In genomic region chr6:2961491-2961890, GRCh38 we compare ENCODE assay signal across 16 cellular contexts. TPM values are rescaled to one million over a fixed set of nuclear protein-coding genes. Genes with fewer than 3 reads are reported as not detected.
DNase-seq lines count a peak whose midpoint lies in the region; ATAC-seq and TF ChIP-seq lines count a peak whose summit lies in the region.
"Had no signal": no experiment of that assay in that cellular context is flagged by ENCODE, and none has a peak within 500 bp of the region (broad histone marks: within the 10 kb centered on the region; RNA-seq: fewer than 3 reads in every experiment).

No MANE protein-coding gene starts in this region.

- H3K9me3 ChIP-seq in heart left ventricle (no peaks in the 10 kb centered on the region), right cardiac atrium (ENCODE audit: control insufficient read depth, low read length) (no peaks in the 10 kb centered on the region), muscle layer of duodenum (ENCODE audit: control insufficient read depth in 1 of 2, low read length in 2 of 2) (no peaks in the 10 kb centered on the region), upper lobe of right lung (no peaks in the 10 kb centered on the region)

- WGBS in heart left ventricle, 4 donors, result 74 to 89% (median 82%) methylated on average over 6 of the region's 6 CpGs
- 78% methylated on average over 6 of the region's 6 CpGs for WGBS in right cardiac atrium

- H3K27me3 ChIP-seq in heart left ventricle (no peaks in the 10 kb centered on the region), right cardiac atrium (ENCODE audit: control insufficient read depth, insufficient read depth) (no peaks in the 10 kb centered on the region), dorsolateral prefrontal cortex (no peaks in the 10 kb centered on the region), muscle layer of duodenum (ENCODE audit: low read depth, low read length) (no peaks in the 10 kb centered on the region), upper lobe of right lung (no peaks in the 10 kb centered on the region)

- H3K4me1 ChIP-seq in heart left ventricle, result peaks cover 0 to 85% (median 63%) of the 10 kb centered on the region in 12 donors
- peaks cover 16% of the 10 kb centered on the region for H3K4me1 ChIP-seq in right cardiac atrium (ENCODE audit: control insufficient read depth, insufficient read depth, low read length)
- peaks cover 10 to 28% of the 10 kb centered on the region in 2 donors for H3K4me1 ChIP-seq in muscle layer of duodenum (ENCODE audit: control insufficient read depth in 1 of 2, insufficient read depth in 2 of 2, low read length in 2 of 2)
- peaks cover 64% of the 10 kb centered on the region for H3K4me1 ChIP-seq in upper lobe of right lung

- intact Hi-C loops in heart left ventricle (cut with DNase I), result no loop called here
- intact Hi-C loops in right cardiac atrium (cut with DNase I), result no loop called here
- intact Hi-C loops in dorsolateral prefrontal cortex (cut with DNase I), result no loop called here
- intact Hi-C loops in upper lobe of right lung (cut with DNase I), result no loop called here

- H3K27ac ChIP-seq in heart left ventricle (peak overlapping the region in 9 of 12 donors; percentile 1 to 63 (median 27)), right cardiac atrium (ENCODE audit: low read length) (no peak overlapping the region), dorsolateral prefrontal cortex (peak overlapping the region in 55 of 59 donors; percentile 3 to 82 (median 64)), muscle layer of duodenum (ENCODE audit: low read length) (peak overlapping the region; percentile 70), upper lobe of right lung (peak overlapping the region; percentile 78)
- H3K27ac ChIP-seq: RWPE1 had no signal

- no peak for TF ChIP-seq CTCF in heart left ventricle (IDR thresholded peaks at IDR 0.05)
- TF ChIP-seq CTCF in dorsolateral prefrontal cortex (IDR thresholded peaks at IDR 0.05 in 54 of 56, conservative IDR thresholded peaks at IDR 0.05 in 2 of 56; ENCODE audit: low read depth in 1 of 56, partially characterized antibody in 56 of 56), result no peak
- TF ChIP-seq CTCF in upper lobe of right lung (IDR thresholded peaks at IDR 0.05), result no peak

- TF ChIP-seq POLR2A in heart left ventricle (IDR thresholded peaks at IDR 0.05), result no peak

- ATAC-seq in heart left ventricle, result no peak
- no peak for ATAC-seq in right cardiac atrium
- ATAC-seq in upper lobe of right lung, result no peak
- ATAC-seq: activated T-cell treated with anti-CD3 and anti-CD28 coated beads, Interleukin-2, amount 50 U/mL, for 4 hours; T-helper 17 cell had no signal

- DNase-seq in heart left ventricle, result no peak
- no peak for DNase-seq in right cardiac atrium
- DNase-seq in dorsolateral prefrontal cortex, result no peak
- no peak for DNase-seq in upper lobe of right lung
- no peak for DNase-seq in NCI-H524 (lab: John Stamatoyannopoulos, UW)
- DNase-seq in hypothalamus (lab: John Stamatoyannopoulos, UW), result no peak
- no peak for DNase-seq in SIG-M5 treated with dmso at 0.1 percent for 504 hours (lab: John Stamatoyannopoulos, UW; ENCODE audit: unreplicated experiment)
- DNase-seq: activated CD4-positive, alpha-beta T cell treated with anti-CD3 and anti-CD28 coated beads for 48 hours; activated T-cell treated with anti-CD3 and anti-CD28 coated beads, Interleukin-2, amount 50 U/mL, for 4 hours; immature natural killer cell; NCI-H1694 treated with DMSO at 0.1 percent for 48 hours; NCI-H69; stimulated activated CD4-positive, alpha-beta T cell treated with anti-CD3 and anti-CD28 coated beads, Interleukin-4, amount 100 ng/mL, for 1 hour; T-helper 17 cell had no signal

- peaks cover 0 to 23% (median 7%) of the 10 kb centered on the region in 9 donors for H3K36me3 ChIP-seq in heart left ventricle
- H3K36me3 ChIP-seq in muscle layer of duodenum (ENCODE audit: control insufficient read depth in 1 of 2, insufficient read depth in 2 of 2, low read length in 2 of 2), result peaks cover 3 to 4% of the 10 kb centered on the region in 2 donors
- peaks cover 11% of the 10 kb centered on the region for H3K36me3 ChIP-seq in upper lobe of right lung

- H3K4me3 ChIP-seq in heart left ventricle (no peak overlapping the region), right cardiac atrium (ENCODE audit: low read length) (no peak overlapping the region), dorsolateral prefrontal cortex (no peak overlapping the region), muscle layer of duodenum (ENCODE audit: low read depth in 1 of 2, low read length in 2 of 2) (peak overlapping the region in 1 of 2 donors; percentile 6), upper lobe of right lung (no peak overlapping the region)

RNA-seq across cellular contexts. Expression of gene SERPINB6, which starts 9.9 kb away (rescaled TPM):
- total RNA-seq in heart left ventricle (100 to 1,000 TPM; 168 to 246 (median 188) TPM), right cardiac atrium (100 to 1,000 TPM; 181 to 265 (median 207) TPM), dorsolateral prefrontal cortex (100 to 1,000 TPM in 6 of 120 experiments, 10 to 100 TPM in 114; 44.0 to 114 (median 69.4) TPM), upper lobe of right lung (157 TPM)
- polyA plus RNA-seq in heart left ventricle (100 to 1,000 TPM; 146 to 157 TPM), right cardiac atrium (172 TPM)

RNA-seq across cellular contexts. Expression of gene NQO2, which starts 38.2 kb away (rescaled TPM):
- total RNA-seq in heart left ventricle (10 to 100 TPM; 37.0 to 76.0 (median 62.8) TPM), right cardiac atrium (10 to 100 TPM; 38.1 to 60.6 (median 46.8) TPM), dorsolateral prefrontal cortex (100 to 1,000 TPM in 3 of 120 experiments, 10 to 100 TPM in 117; 27.5 to 103 (median 66.8) TPM), upper lobe of right lung (20.6 TPM)
- polyA plus RNA-seq in heart left ventricle (10 to 100 TPM; 40.8 to 85.4 TPM), right cardiac atrium (71.0 TPM)

RNA-seq across cellular contexts. Expression of gene SERPINB9, which starts 58.4 kb away (rescaled TPM):
- total RNA-seq in heart left ventricle (10 to 100 TPM in 1 of 9 donors, 1 to 10 TPM in 8; 2.1 to 16.7 (median 5.4) TPM), right cardiac atrium (10 to 100 TPM in 1 of 4 donors, 1 to 10 TPM in 3; 6.8 to 15.8 (median 8.6) TPM), dorsolateral prefrontal cortex (10 to 100 TPM in 114 of 120 experiments, 1 to 10 TPM in 6; 8.0 to 22.0 (median 14.4) TPM), upper lobe of right lung (12.4 TPM)
- polyA plus RNA-seq in heart left ventricle (1 to 10 TPM; 2.1 to 2.7 TPM), right cardiac atrium (3.5 TPM)
